1 cellular context compared by ENCODE assay signal in genomic region chr2:88038263-88039105, GRCh38.
TF ChIP-seq lines count a peak whose summit lies in the region.

No MANE protein-coding gene starts in this region.

TF ChIP-seq in HepG2, 621 proteins besides CTCF, POLR2A, EP300 and RAD21 (continues in another document):
- 0 out of 4 replicates have a peak, but pooled peaks of 1 of the 2 experiments have one; percentile 1 for TF ChIP-seq MAFK (conservative IDR thresholded peaks at IDR 0.05 in 1 of 2, IDR thresholded peaks at IDR 0.05 in 1 of 2; ENCODE audit: low read length in 2 of 2)
- 0 out of 2 replicates have a peak, but pooled peaks have one; percentile 18 for TF ChIP-seq ARID3A (IDR thresholded peaks at IDR 0.05; ENCODE audit: low read depth, low read length)
- TF ChIP-seq JARID2 (CRISPR knock-in tag; IDR thresholded peaks at IDR 0.05; ENCODE audit: insufficient replicate concordance): no peak
- TF ChIP-seq NRL (CRISPR knock-in tag; IDR thresholded peaks at IDR 0.05; ENCODE audit: borderline replicate concordance): no peak
- no peak for TF ChIP-seq NKX3-1 (CRISPR knock-in tag; IDR thresholded peaks at IDR 0.05)
- no peak for TF ChIP-seq ZNF292 (CRISPR knock-in tag; IDR thresholded peaks at IDR 0.05; ENCODE audit: borderline replicate concordance, low read depth)
- TF ChIP-seq ATM (IDR thresholded peaks at IDR 0.05; ENCODE audit: borderline replicate concordance): no peak
- TF ChIP-seq RARA (CRISPR knock-in tag; IDR thresholded peaks at IDR 0.05): 0 out of 2 replicates have a peak, but pooled peaks have one; percentile 28
- TF ChIP-seq SIN3B (IDR thresholded peaks at IDR 0.05; ENCODE audit: low read length): no peak
- TF ChIP-seq STAT5B (CRISPR knock-in tag; IDR thresholded peaks at IDR 0.05): no peak
- TF ChIP-seq ZFP91 (CRISPR knock-in tag; IDR thresholded peaks at IDR 0.05; ENCODE audit: borderline replicate concordance): no peak
- TF ChIP-seq SAP130 (CRISPR knock-in tag; IDR thresholded peaks at IDR 0.05; ENCODE audit: low read depth): peak; percentile 52
- no peak for TF ChIP-seq RFX5 (IDR thresholded peaks at IDR 0.05; ENCODE audit: low read depth, low read length)
- TF ChIP-seq ARID5B (CRISPR knock-in tag; IDR thresholded peaks at IDR 0.05): peak; percentile 58
- TF ChIP-seq ZSCAN21 (CRISPR knock-in tag; IDR thresholded peaks at IDR 0.05; ENCODE audit: borderline replicate concordance): no peak
- TF ChIP-seq HOXA9 (CRISPR knock-in tag; IDR thresholded peaks at IDR 0.05; ENCODE audit: borderline replicate concordance): no peak
- TF ChIP-seq FOXJ3 (CRISPR knock-in tag; IDR thresholded peaks at IDR 0.05; ENCODE audit: borderline replicate concordance): no peak
- no peak for TF ChIP-seq SP1 (IDR thresholded peaks at IDR 0.05)
- no peak for TF ChIP-seq SP1 (CRISPR knock-in tag; IDR thresholded peaks at IDR 0.05)
- no peak for TF ChIP-seq RFXAP (CRISPR knock-in tag; IDR thresholded peaks at IDR 0.05; ENCODE audit: borderline replicate concordance)
- no peak for TF ChIP-seq FOXP1 (IDR thresholded peaks at IDR 0.05)
- 0 out of 2 replicates have a peak, but pooled peaks have one; percentile 27 for TF ChIP-seq FOXP1 (CRISPR knock-in tag; IDR thresholded peaks at IDR 0.05)
- TF ChIP-seq PAXIP1 (CRISPR knock-in tag; conservative IDR thresholded peaks at IDR 0.05): 0 out of 2 replicates have a peak, but pooled peaks have one; percentile 34
- no peak for TF ChIP-seq U2AF1 (optimal IDR thresholded peaks at IDR 0.05; ENCODE audit: low read depth, low read length)
- 0 out of 2 replicates have a peak, but pooled peaks have one; percentile 20 for TF ChIP-seq JUN (CRISPR knock-in tag; IDR thresholded peaks at IDR 0.05)
- no peak for TF ChIP-seq CHD2 (IDR thresholded peaks at IDR 0.05; ENCODE audit: low read depth, low read length)
- TF ChIP-seq BRD4 (CRISPR knock-in tag; IDR thresholded peaks at IDR 0.05): no peak
- TF ChIP-seq ZBTB8A (CRISPR knock-in tag; IDR thresholded peaks at IDR 0.05; ENCODE audit: borderline replicate concordance, low read depth): no peak
- no peak for TF ChIP-seq HES4 (CRISPR knock-in tag; IDR thresholded peaks at IDR 0.05; ENCODE audit: borderline replicate concordance)
- TF ChIP-seq ZNF552 (CRISPR knock-in tag; IDR thresholded peaks at IDR 0.05; ENCODE audit: borderline replicate concordance): no peak
- no peak for TF ChIP-seq ZNF883 (CRISPR knock-in tag; IDR thresholded peaks at IDR 0.05; ENCODE audit: not compliant biosample characterization)
- no peak for TF ChIP-seq TBP (CRISPR knock-in tag; IDR thresholded peaks at IDR 0.05)
- TF ChIP-seq ZNF180 (CRISPR knock-in tag; IDR thresholded peaks at IDR 0.05; ENCODE audit: borderline replicate concordance, low read depth): no peak
- no peak for TF ChIP-seq ATF5 (CRISPR knock-in tag; IDR thresholded peaks at IDR 0.05; ENCODE audit: low read depth)
- TF ChIP-seq ZBTB2 (CRISPR knock-in tag; IDR thresholded peaks at IDR 0.05; ENCODE audit: low read depth): no peak
- TF ChIP-seq ZNF230 (CRISPR knock-in tag; IDR thresholded peaks at IDR 0.05): no peak
- no peak for TF ChIP-seq GMEB2 (CRISPR knock-in tag; IDR thresholded peaks at IDR 0.05; ENCODE audit: low read depth)
- TF ChIP-seq MIER3 (CRISPR knock-in tag; IDR thresholded peaks at IDR 0.05; ENCODE audit: borderline replicate concordance): no peak
- TF ChIP-seq MAFG (CRISPR knock-in tag; IDR thresholded peaks at IDR 0.05): no peak
- TF ChIP-seq ZNF720 (CRISPR knock-in tag; IDR thresholded peaks at IDR 0.05): no peak
- no peak for TF ChIP-seq ZSCAN25 (CRISPR knock-in tag; IDR thresholded peaks at IDR 0.05)
- TF ChIP-seq ZNF501 (CRISPR knock-in tag; IDR thresholded peaks at IDR 0.05): no peak
- TF ChIP-seq ETV5 (CRISPR knock-in tag; IDR thresholded peaks at IDR 0.05; ENCODE audit: borderline replicate concordance): no peak
- TF ChIP-seq CENPX (CRISPR knock-in tag; IDR thresholded peaks at IDR 0.05): no peak
- TF ChIP-seq ZNF879 (CRISPR knock-in tag; IDR thresholded peaks at IDR 0.05): no peak
- no peak for TF ChIP-seq IKZF5 (CRISPR knock-in tag; IDR thresholded peaks at IDR 0.05)
- TF ChIP-seq ZNF839 (CRISPR knock-in tag; IDR thresholded peaks at IDR 0.05; ENCODE audit: borderline replicate concordance): no peak
- no peak for TF ChIP-seq ZHX1 (CRISPR knock-in tag; IDR thresholded peaks at IDR 0.05; ENCODE audit: low read depth)
- TF ChIP-seq PPARG (CRISPR knock-in tag; conservative IDR thresholded peaks at IDR 0.05): peak; percentile 57; the same call in 1 of the 2 replicates
- no peak for TF ChIP-seq FOXO1 (CRISPR knock-in tag; IDR thresholded peaks at IDR 0.05)
- TF ChIP-seq KMT2A (CRISPR knock-in tag; IDR thresholded peaks at IDR 0.05): no peak
